ENCODE assay signal across 8 cellular contexts in genomic region chr17:64505320-64506200, GRCh38. TPM values are rescaled to one million over a fixed set of nuclear protein-coding genes. Genes with fewer than 3 reads are reported as not detected.
DNase-seq lines count a peak whose midpoint lies in the region; ATAC-seq, FAIRE-seq and TF ChIP-seq lines count a peak whose summit lies in the region.

No MANE protein-coding gene starts in this region.

- no peaks in the 10 kb centered on the region for H3K9me3 Mint-ChIP-seq in dendritic cell treated with granulocyte-macrophage colony-stimulating factor and Interleukin-4, amounts not matched to agents 40 ng/mL and 50 ng/mL, for 4 days

- H3K27ac Mint-ChIP-seq in dendritic cell treated with granulocyte-macrophage colony-stimulating factor and Interleukin-4, amounts not matched to agents 40 ng/mL and 50 ng/mL, for 4 days: peak overlapping the region; percentile 100

- H3K4me1 Mint-ChIP-seq in dendritic cell treated with granulocyte-macrophage colony-stimulating factor and Interleukin-4, amounts not matched to agents 40 ng/mL and 50 ng/mL, for 4 days (ENCODE audit: low read depth): peaks cover 52% of the 10 kb centered on the region

- CTCF ChIA-PET in HepG2 (lab: Yijun Ruan, JAX; ENCODE audit: low intra/inter-chr PET ratio, low total read pairs): no interaction called here

- POLR2A ChIA-PET in HepG2 (lab: Yijun Ruan, JAX): interaction anchor here (0.6 to 4.1 kb wide), 41 partner anchors 8 to 732 kb away, joined by 3 to 202 read pairs (median 4); partner anchors contain the start of genes CCDC47, DDX42, GNA13 and LRRC37A3

- H3K9ac ChIP-seq in HepG2 (ENCODE audit: insufficient read depth, low read depth, low read length): peak overlapping the region; percentile 100

- TF ChIP-seq CTCF in HepG2 (CRISPR knock-in tag; IDR thresholded peaks at IDR 0.05): 0 out of 2 replicates have a peak, but pooled peaks have one; percentile 16

- no peaks in the 10 kb centered on the region for H3K9me3 ChIP-seq in HepG2 (ENCODE audit: low read length)

- peaks cover 0 to 3% of the 10 kb centered on the region in 2 experiments; a peak in 1 of 5 replicates for H3K27me3 ChIP-seq in HepG2 (ENCODE audit: control insufficient read depth in 1 of 2, insufficient read depth in 2 of 2, low read length in 2 of 2)

- TF ChIP-seq EP300 in HepG2 (IDR thresholded peaks at IDR 0.05; ENCODE audit: low read depth in 2 of 2, low read length in 2 of 2): no peak
- TF ChIP-seq EP300 in HepG2 (CRISPR knock-in tag; IDR thresholded peaks at IDR 0.05; ENCODE audit: borderline replicate concordance): peak; percentile 23; the same call in 1 of the 2 replicates

- TF ChIP-seq POLR2A in HepG2 (IDR thresholded peaks at IDR 0.05; ENCODE audit: insufficient read depth in 1 of 2, low read depth in 2 of 2, low read length in 2 of 2): peak; percentile 61 to 63

- intact Hi-C loops in dendritic cell treated with granulocyte-macrophage colony-stimulating factor and Interleukin-4, amounts not matched to agents 40 ng/mL and 50 ng/mL, for 4 days (cut with micrococcal nuclease): loop anchor here (1.0 kb wide), 1 partner anchor 8 kb away; the partner anchor contains the start of gene POLG2
- intact Hi-C loops in HepG2 (cut with micrococcal nuclease; ENCODE audit: unreplicated experiment): loop anchor here (1.0 to 5.0 kb wide), 2 partner anchors 8 to 157 kb away; partner anchors contain the start of genes POLG2 and SMURF2

- in situ Hi-C loops in HepG2 (cut with HindIII; ENCODE audit: extremely low pct_ligation_motif_present, low pct_unique_long_range_greater_than_20kb): loop anchor here (10.0 kb wide), 1 partner anchor 661 kb away; the partner anchor contains the start of gene SMARCD2

- TSS peak; percentile 45 for BruUV-seq in HepG2 (replicated peaks; lab: Mats Ljungman, UMichigan)

- peak overlapping the region; percentile 100 for H3K4me3 Mint-ChIP-seq in dendritic cell treated with granulocyte-macrophage colony-stimulating factor and Interleukin-4, amounts not matched to agents 40 ng/mL and 50 ng/mL, for 4 days

- H3K27me3 Mint-ChIP-seq in dendritic cell treated with granulocyte-macrophage colony-stimulating factor and Interleukin-4, amounts not matched to agents 40 ng/mL and 50 ng/mL, for 4 days: no peaks in the 10 kb centered on the region

- peaks cover 88% of the 10 kb centered on the region for H3K36me3 Mint-ChIP-seq in dendritic cell treated with granulocyte-macrophage colony-stimulating factor and Interleukin-4, amounts not matched to agents 40 ng/mL and 50 ng/mL, for 4 days (ENCODE audit: low read depth)

- H4K20me1 ChIP-seq in HepG2 (ENCODE audit: insufficient read depth, low read length): peaks cover 59% of the 10 kb centered on the region

- peak; percentile 0 for ATAC-seq in HG03159 (IDR thresholded peaks at IDR 0.05; ENCODE audit: unreplicated experiment)
- ATAC-seq in HepG2: peak; percentile 59
- no peak for ATAC-seq in GM21737 (IDR thresholded peaks at IDR 0.05; ENCODE audit: unreplicated experiment)

- H3K79me2 ChIP-seq in HepG2 (ENCODE audit: insufficient read depth, low read length): peaks cover 67% of the 10 kb centered on the region

- H3K4me1 ChIP-seq in HepG2 (ENCODE audit: insufficient read depth, low read length): peaks cover 56% of the 10 kb centered on the region

- no peak for FAIRE-seq in HepG2 (lab: Jason Lieb, UNC)

- WGBS in HepG2 (ENCODE audit: low lambda C conversion rate): 2% methylated on average over 69 of the region's 76 CpGs

- H3K36me3 ChIP-seq in HepG2 (replicated peaks in 1 of 2; ENCODE audit: control insufficient read depth in 1 of 2, insufficient read depth in 2 of 2, low read length in 2 of 2): peaks cover 23 to 60% of the 10 kb centered on the region in 2 experiments

- peak; percentile 46 for TF ChIP-seq RAD21 in HepG2 (CRISPR knock-in tag; IDR thresholded peaks at IDR 0.05)

- H3K27ac ChIP-seq in HepG2 (ENCODE audit: extremely low read length, insufficient read depth, low read length): peak overlapping the region; percentile 99

- H2AFZ ChIP-seq in HepG2 (ENCODE audit: low read length): no peak overlapping the region

- peak; percentile 91 for DNase-seq in ELR (ENCODE audit: low read depth)
- DNase-seq in NCI-H69 (lab: John Stamatoyannopoulos, UW): peak; percentile 93
- DNase-seq in activated CD4-positive, alpha-beta T cell treated with anti-CD3 and anti-CD28 coated beads, Interleukin-2, amount 50 U/mL, for 24 hours (ENCODE audit: low read depth in 1 of 2, low spot score in 1 of 2): peak; percentile 63 to 77
- DNase-seq in HepG2 (ENCODE audit: low spot score): peak; percentile 80
- DNase-seq in stimulated activated CD4-positive, alpha-beta T cell treated with anti-CD3 and anti-CD28 coated beads, Interleukin-2, amount 100 ng/mL, for 24 hours: peak; percentile 84 to 85

- H3K4me2 ChIP-seq in HepG2 (ENCODE audit: low read depth, low read length): peak overlapping the region; percentile 79

- peak overlapping the region; percentile 94 to 100 (median 99) for H3K4me3 ChIP-seq in HepG2 (replicated peaks in 1 of 3; ENCODE audit: insufficient read depth in 1 of 3, low read depth in 2 of 3, low read length in 3 of 3)

RNA-seq across cellular contexts. Expression of gene DDX5, which starts 0.5 kb away (rescaled TPM):
- total RNA-seq in HepG2 (2016; rRNA removed; fragmentation: Illumina TruSeq; extraction: Trizol): 503 and 539 TPM in 2 replicates
- 84.1 and 89.7 TPM in 2 replicates for total RNA-seq in HepG2 (2016; cell fraction: cytosol; rRNA removed; fragmentation: Illumina TruSeq; extraction: Trizol; ENCODE audit: low read depth)
- total RNA-seq in HepG2 (2016; cell fraction: insoluble cytoplasmic fraction; rRNA removed; fragmentation: Illumina TruSeq; extraction: Trizol): 489 and 528 TPM in 2 replicates
- 116 and 157 TPM in 2 replicates for total RNA-seq in HepG2 (2016; cell fraction: membrane; rRNA removed; fragmentation: Illumina TruSeq; extraction: Trizol)
- 878 and 919 TPM in 2 replicates for total RNA-seq in HepG2 (2016; cell fraction: nucleus; rRNA removed; fragmentation: Illumina TruSeq; extraction: Trizol)
- 622 and 684 TPM in 2 replicates for polyA plus RNA-seq in HepG2 (2011; rRNA removed)
- 569 and 613 TPM in 2 replicates for polyA plus RNA-seq in HepG2 (2011; cell fraction: cytosol; rRNA removed)
- polyA plus RNA-seq in HepG2 (2011; cell fraction: nucleus; rRNA removed): 1,237 and 1,431 TPM in 2 replicates
- 388 and 421 TPM in 2 replicates for polyA plus RNA-seq in HepG2 (2012)
- polyA plus RNA-seq in HepG2 (2016; cell fraction: cytosol; fragmentation: Illumina TruSeq; extraction: Trizol; ENCODE audit: low read depth): 39.4 and 49.0 TPM in 2 replicates
- 620 and 627 TPM in 2 replicates for polyA plus RNA-seq in HepG2 (2016; cell fraction: insoluble cytoplasmic fraction; fragmentation: Illumina TruSeq; extraction: Trizol; ENCODE audit: low read depth)
- polyA plus RNA-seq in HepG2 (2016; cell fraction: membrane; fragmentation: Illumina TruSeq; extraction: Trizol; ENCODE audit: low read depth): 60.1 and 80.5 TPM in 2 replicates
- 1,021 and 1,036 TPM in 2 replicates for polyA plus RNA-seq in HepG2 (2016; cell fraction: nucleus; fragmentation: Illumina TruSeq; extraction: Trizol; ENCODE audit: insufficient read depth, low read depth)
- polyA minus RNA-seq in HepG2 (2011; rRNA and poly(A)+ RNA removed; ENCODE audit: low replicate concordance): 1,158 and 1,526 TPM in 2 replicates
- 501 and 518 TPM in 2 replicates for polyA minus RNA-seq in HepG2 (2011; cell fraction: cytosol; rRNA and poly(A)+ RNA removed)
- polyA minus RNA-seq in HepG2 (2011; cell fraction: nucleus; rRNA and poly(A)+ RNA removed): 2,012 and 2,066 TPM in 2 replicates

RNA-seq across cellular contexts. Expression of gene CEP95, which starts 1.2 kb away (rescaled TPM):
- 31.9 and 68.8 TPM in 2 replicates for total RNA-seq in HepG2 (2016; rRNA removed; fragmentation: Illumina TruSeq; extraction: Trizol)
- total RNA-seq in HepG2 (2016; cell fraction: cytosol; rRNA removed; fragmentation: Illumina TruSeq; extraction: Trizol; ENCODE audit: low read depth): 28.2 and 32.1 TPM in 2 replicates
- 34.8 and 63.6 TPM in 2 replicates for total RNA-seq in HepG2 (2016; cell fraction: insoluble cytoplasmic fraction; rRNA removed; fragmentation: Illumina TruSeq; extraction: Trizol)
- 29.6 and 34.9 TPM in 2 replicates for total RNA-seq in HepG2 (2016; cell fraction: membrane; rRNA removed; fragmentation: Illumina TruSeq; extraction: Trizol)
- total RNA-seq in HepG2 (2016; cell fraction: nucleus; rRNA removed; fragmentation: Illumina TruSeq; extraction: Trizol): 128 and 149 TPM in 2 replicates
- polyA plus RNA-seq in HepG2 (2011; rRNA removed): 58.6 and 65.9 TPM in 2 replicates
- 11.6 and 14.3 TPM in 2 replicates for polyA plus RNA-seq in HepG2 (2011; cell fraction: cytosol; rRNA removed)
- polyA plus RNA-seq in HepG2 (2011; cell fraction: nucleus; rRNA removed): 128 and 136 TPM in 2 replicates
- polyA plus RNA-seq in HepG2 (2012): 42.4 and 43.9 TPM in 2 replicates
- 9.9 and 10.0 TPM in 2 replicates for polyA plus RNA-seq in HepG2 (2016; cell fraction: cytosol; fragmentation: Illumina TruSeq; extraction: Trizol; ENCODE audit: low read depth)
- 31.3 and 31.7 TPM in 2 replicates for polyA plus RNA-seq in HepG2 (2016; cell fraction: insoluble cytoplasmic fraction; fragmentation: Illumina TruSeq; extraction: Trizol; ENCODE audit: low read depth)
- 16.6 and 17.0 TPM in 2 replicates for polyA plus RNA-seq in HepG2 (2016; cell fraction: membrane; fragmentation: Illumina TruSeq; extraction: Trizol; ENCODE audit: low read depth)
- 274 and 290 TPM in 2 replicates for polyA plus RNA-seq in HepG2 (2016; cell fraction: nucleus; fragmentation: Illumina TruSeq; extraction: Trizol; ENCODE audit: insufficient read depth, low read depth)
- 37.3 and 40.5 TPM in 2 replicates for polyA minus RNA-seq in HepG2 (2011; rRNA and poly(A)+ RNA removed; ENCODE audit: low replicate concordance)
- polyA minus RNA-seq in HepG2 (2011; cell fraction: cytosol; rRNA and poly(A)+ RNA removed): 13.0 and 13.9 TPM in 2 replicates
- 201 and 240 TPM in 2 replicates for polyA minus RNA-seq in HepG2 (2011; cell fraction: nucleus; rRNA and poly(A)+ RNA removed)

RNA-seq across cellular contexts. Expression of gene POLG2, which starts 8.7 kb away (rescaled TPM):
- total RNA-seq in HepG2 (2016; rRNA removed; fragmentation: Illumina TruSeq; extraction: Trizol): 16.2 and 25.5 TPM in 2 replicates
- 6.2 and 6.5 TPM in 2 replicates for total RNA-seq in HepG2 (2016; cell fraction: cytosol; rRNA removed; fragmentation: Illumina TruSeq; extraction: Trizol; ENCODE audit: low read depth)
- 17.1 and 25.1 TPM in 2 replicates for total RNA-seq in HepG2 (2016; cell fraction: insoluble cytoplasmic fraction; rRNA removed; fragmentation: Illumina TruSeq; extraction: Trizol)
- 4.8 and 7.5 TPM in 2 replicates for total RNA-seq in HepG2 (2016; cell fraction: membrane; rRNA removed; fragmentation: Illumina TruSeq; extraction: Trizol)
- total RNA-seq in HepG2 (2016; cell fraction: nucleus; rRNA removed; fragmentation: Illumina TruSeq; extraction: Trizol): 40.2 and 43.9 TPM in 2 replicates
- 19.6 and 21.1 TPM in 2 replicates for polyA plus RNA-seq in HepG2 (2011; rRNA removed)
- 7.1 and 7.7 TPM in 2 replicates for polyA plus RNA-seq in HepG2 (2011; cell fraction: cytosol; rRNA removed)
- polyA plus RNA-seq in HepG2 (2011; cell fraction: nucleus; rRNA removed): 33.9 and 48.5 TPM in 2 replicates
- 20.6 and 26.0 TPM in 2 replicates for polyA plus RNA-seq in HepG2 (2012)
- 1.7 and 1.9 TPM in 2 replicates for polyA plus RNA-seq in HepG2 (2016; cell fraction: cytosol; fragmentation: Illumina TruSeq; extraction: Trizol; ENCODE audit: low read depth)
- polyA plus RNA-seq in HepG2 (2016; cell fraction: insoluble cytoplasmic fraction; fragmentation: Illumina TruSeq; extraction: Trizol; ENCODE audit: low read depth): 15.7 and 18.4 TPM in 2 replicates
- 2.1 and 3.4 TPM in 2 replicates for polyA plus RNA-seq in HepG2 (2016; cell fraction: membrane; fragmentation: Illumina TruSeq; extraction: Trizol; ENCODE audit: low read depth)
- polyA plus RNA-seq in HepG2 (2016; cell fraction: nucleus; fragmentation: Illumina TruSeq; extraction: Trizol; ENCODE audit: insufficient read depth, low read depth): 81.7 and 89.2 TPM in 2 replicates
- 8.5 and 12.3 TPM in 2 replicates for polyA minus RNA-seq in HepG2 (2011; rRNA and poly(A)+ RNA removed; ENCODE audit: low replicate concordance)
- polyA minus RNA-seq in HepG2 (2011; cell fraction: cytosol; rRNA and poly(A)+ RNA removed): 3.9 and 5.4 TPM in 2 replicates
- 61.8 and 78.0 TPM in 2 replicates for polyA minus RNA-seq in HepG2 (2011; cell fraction: nucleus; rRNA and poly(A)+ RNA removed)

RNA-seq across cellular contexts. Expression of gene MILR1, which starts 56.6 kb away (rescaled TPM):
- 0.27 TPM in 1 of 2 replicates, not detected in the other for total RNA-seq in HepG2 (2016; rRNA removed; fragmentation: Illumina TruSeq; extraction: Trizol)
- not detected in 2 replicates for total RNA-seq in HepG2 (2016; cell fraction: cytosol; rRNA removed; fragmentation: Illumina TruSeq; extraction: Trizol; ENCODE audit: low read depth)
- not detected in 2 replicates for total RNA-seq in HepG2 (2016; cell fraction: insoluble cytoplasmic fraction; rRNA removed; fragmentation: Illumina TruSeq; extraction: Trizol)
- not detected in 2 replicates for total RNA-seq in HepG2 (2016; cell fraction: membrane; rRNA removed; fragmentation: Illumina TruSeq; extraction: Trizol)
- total RNA-seq in HepG2 (2016; cell fraction: nucleus; rRNA removed; fragmentation: Illumina TruSeq; extraction: Trizol): not detected in 2 replicates
- 0.98 and 1.7 TPM in 2 replicates for polyA plus RNA-seq in HepG2 (2011; rRNA removed)
- 0.47 and 0.75 TPM in 2 replicates for polyA plus RNA-seq in HepG2 (2011; cell fraction: cytosol; rRNA removed)
- polyA plus RNA-seq in HepG2 (2011; cell fraction: nucleus; rRNA removed): 0.80 and 1.5 TPM in 2 replicates
- 0.57 TPM in 1 of 2 replicates, not detected in the other for polyA plus RNA-seq in HepG2 (2012)
- polyA plus RNA-seq in HepG2 (2016; cell fraction: cytosol; fragmentation: Illumina TruSeq; extraction: Trizol; ENCODE audit: low read depth): not detected in 2 replicates
- polyA plus RNA-seq in HepG2 (2016; cell fraction: insoluble cytoplasmic fraction; fragmentation: Illumina TruSeq; extraction: Trizol; ENCODE audit: low read depth): not detected in 2 replicates
- polyA plus RNA-seq in HepG2 (2016; cell fraction: membrane; fragmentation: Illumina TruSeq; extraction: Trizol; ENCODE audit: low read depth): 0.34 TPM in 1 of 2 replicates, not detected in the other
- polyA plus RNA-seq in HepG2 (2016; cell fraction: nucleus; fragmentation: Illumina TruSeq; extraction: Trizol; ENCODE audit: insufficient read depth, low read depth): 0.64 TPM in 1 of 2 replicates, not detected in the other
- polyA minus RNA-seq in HepG2 (2011; rRNA and poly(A)+ RNA removed; ENCODE audit: low replicate concordance): 0.72 TPM in 1 of 2 replicates, not detected in the other
- not detected in 2 replicates for polyA minus RNA-seq in HepG2 (2011; cell fraction: cytosol; rRNA and poly(A)+ RNA removed)
- 1.2 and 2.5 TPM in 2 replicates for polyA minus RNA-seq in HepG2 (2011; cell fraction: nucleus; rRNA and poly(A)+ RNA removed)
